30 cellular contexts compared by ENCODE assay signal in genomic region chr2:52520646-52521045, GRCh38.
"Had no signal": no experiment of that assay in that cellular context is flagged by ENCODE, and none has a peak within 500 bp of the region (broad histone marks: within the 10 kb centered on the region; RNA-seq: fewer than 3 reads in every experiment).

No MANE protein-coding gene starts in this region.

- H3K36me3 ChIP-seq: adrenal gland had no signal

- H3K9me3 ChIP-seq: adrenal gland, body of pancreas had no signal

- DNase-seq: activated CD4-positive, alpha-beta memory T cell treated with anti-CD3 and anti-CD28 coated beads for 36 hours; activated CD4-positive, alpha-beta T cell treated with anti-CD3 and anti-CD28 coated beads for 36 hours; activated CD4-positive, alpha-beta T cell treated with anti-CD3 and anti-CD28 coated beads, Interleukin-2, amount 10 ng/mL, durations not matched to agents 24 days and 14 days; activated CD4-positive, CD25-positive, alpha-beta regulatory T cell; activated CD4-positive, CD25-positive, alpha-beta regulatory T cell treated with anti-CD3 and anti-CD28 coated beads, Interleukin-2, amount 50 U/mL, for 72 hours; activated CD8-positive, alpha-beta memory T cell treated with anti-CD3 and anti-CD28 coated beads, Interleukin-2, amount 10 ng/mL, durations not matched to agents 7 days and 5 days; activated CD8-positive, alpha-beta memory T cell treated with anti-CD3 and anti-CD28 coated beads, Interleukin-2, amount 50 U/mL, for 4 hours; activated CD8-positive, alpha-beta T cell treated with anti-CD3 and anti-CD28 coated beads, Interleukin-2, amount 10 ng/mL, durations not matched to agents 7 days and 5 days; activated effector memory CD4-positive, alpha-beta T cell treated with anti-CD3 and anti-CD28 coated beads, Interleukin-2, amount 50 U/mL, for 16 hours; activated naive CD4-positive, alpha-beta T cell treated with anti-CD3 and anti-CD28 coated beads for 36 hours; activated naive CD8-positive, alpha-beta T cell treated with anti-CD3 and anti-CD28 coated beads for 36 hours; activated naive CD8-positive, alpha-beta T cell treated with anti-CD3 and anti-CD28 coated beads, Interleukin-2, amount 50 U/mL, for 24 hours; activated T-cell treated with anti-CD3 and anti-CD28 coated beads, Interleukin-2, amount 50 U/mL, for 1 hour; activated T-cell treated with anti-CD3 and anti-CD28 coated beads, Interleukin-2, amount 50 U/mL, for 48 hours; adrenal gland; amygdala; aorta; body of pancreas; caudate nucleus; cortex of kidney; effector CD8-positive, alpha-beta T cell; foreskin fibroblast; head of caudate nucleus; T-helper 1 cell; T-helper 17 cell had no signal

- H3K27me3 ChIP-seq: adrenal gland, body of pancreas had no signal

- H3K27ac ChIP-seq: adrenal gland, body of pancreas, epithelial cell of prostate had no signal

- ATAC-seq: activated CD4-positive, alpha-beta T cell treated with anti-CD3 and anti-CD28 coated beads for 36 hours; activated CD8-positive, alpha-beta memory T cell treated with anti-CD3 and anti-CD28 coated beads, Interleukin-2, amount 10 ng/mL, durations not matched to agents 7 days and 5 days; activated CD8-positive, alpha-beta T cell treated with anti-CD3 and anti-CD28 coated beads, Interleukin-2, amount 10 ng/mL, durations not matched to agents 7 days and 5 days; activated naive CD8-positive, alpha-beta T cell treated with anti-CD3 and anti-CD28 coated beads, Interleukin-2, amount 50 U/mL, for 24 hours; body of pancreas; T-helper 17 cell had no signal

- FAIRE-seq: colon, endometrium, endothelial cell of umbilical vein, frontal cortex had no signal

- H3K4me1 ChIP-seq: adrenal gland had no signal

- H3K4me3 ChIP-seq: adrenal gland, body of pancreas had no signal
